Comparison of ENCODE assay signal across 23 cellular contexts in the genomic region with DNA sequence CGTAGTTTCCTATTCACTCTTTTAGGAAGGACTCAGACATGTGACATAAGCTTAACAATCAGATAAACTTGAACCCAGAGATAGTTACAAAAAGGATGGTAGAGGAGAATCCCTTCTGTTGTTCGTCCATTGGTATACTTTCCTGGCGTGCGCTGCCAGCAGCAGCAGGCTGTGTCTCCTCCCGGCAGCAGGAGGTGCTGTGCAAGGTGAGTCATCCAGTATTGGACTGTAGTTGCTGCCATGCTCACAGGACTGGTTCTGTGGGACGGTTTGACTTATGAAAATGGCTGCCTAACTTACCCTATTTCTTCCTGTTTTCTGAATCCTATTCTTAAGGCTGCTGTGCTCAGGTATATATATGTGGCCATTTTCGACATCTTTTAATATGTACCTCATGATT.
DNase-seq lines count a peak whose midpoint lies in the region; ATAC-seq and TF ChIP-seq lines count a peak whose summit lies in the region.
"Had no signal": no experiment of that assay in that cellular context is flagged by ENCODE, and none has a peak within 500 bp of the region (broad histone marks: within the 10 kb centered on the region; RNA-seq: fewer than 3 reads in every experiment).

No MANE protein-coding gene starts in this region.

- no peak for TF ChIP-seq CTCF in WTC11 (IDR thresholded peaks at IDR 0.05)
- no peak for TF ChIP-seq CTCF in ascending aorta (IDR thresholded peaks at IDR 0.05)

- no peaks in the 10 kb centered on the region for H3K27me3 Mint-ChIP-seq in WTC11 (ENCODE audit: low read depth)
- H3K27me3 Mint-ChIP-seq: activated naive CD8-positive, alpha-beta T cell treated with anti-CD3 and anti-CD28 coated beads for 36 hours; naive B cell had no signal

- peak; percentile 94 for ATAC-seq in WTC11
- no peak for ATAC-seq in HG02973 (IDR thresholded peaks at IDR 0.05; ENCODE audit: unreplicated experiment)
- ATAC-seq in HG03108 (IDR thresholded peaks at IDR 0.05; ENCODE audit: unreplicated experiment) = no peak
- ATAC-seq: heart left ventricle, left lobe of liver, upper lobe of right lung had no signal

- H2BK5ac ChIP-seq in mesendoderm (ENCODE audit: low read length) = peak overlapping the region; percentile 67

- H3K36me3 Mint-ChIP-seq in WTC11 = no peaks in the 10 kb centered on the region; the same call in 1 of the 2 replicates
- H3K36me3 Mint-ChIP-seq: activated naive CD8-positive, alpha-beta T cell treated with anti-CD3 and anti-CD28 coated beads for 36 hours; naive B cell had no signal

- CTCF ChIA-PET in WTC11 (lab: Charles Lee) = interaction anchor here (0.9 kb wide), 1 partner anchor 343 kb away, joined by 4 read pairs; no protein-coding TSS in a partner anchor

- no peak overlapping the region for H3K4me3 Mint-ChIP-seq in WTC11
- H3K4me3 Mint-ChIP-seq: activated naive CD8-positive, alpha-beta T cell treated with anti-CD3 and anti-CD28 coated beads for 36 hours; naive B cell had no signal

- intact Hi-C loops in ascending aorta (cut with DNase I) = no loop called here

- peak overlapping the region; percentile 4; the same call in 1 of the 2 replicates for H3K27ac Mint-ChIP-seq in WTC11
- H3K27ac Mint-ChIP-seq: activated naive CD8-positive, alpha-beta T cell treated with anti-CD3 and anti-CD28 coated beads for 36 hours had no signal

- H3K79me2 ChIP-seq in mesendoderm (ENCODE audit: control insufficient read depth, insufficient read depth, low read length) = no peaks in the 10 kb centered on the region

- no peaks in the 10 kb centered on the region for H3K9me3 ChIP-seq in ascending aorta
- H3K9me3 ChIP-seq: upper lobe of right lung had no signal

- H3K9me3 Mint-ChIP-seq in WTC11 = 0 out of 2 replicates have a peak, but pooled peaks cover under 1% of the 10 kb centered on the region

- H3K27me3 ChIP-seq in mesendoderm (ENCODE audit: insufficient read depth, low read length, poor library complexity) (no peaks in the 10 kb centered on the region), ascending aorta (no peaks in the 10 kb centered on the region)
- H3K27me3 ChIP-seq: heart left ventricle, upper lobe of right lung had no signal

- no peak overlapping the region for H3K4ac ChIP-seq in mesendoderm (ENCODE audit: low read depth, low read length)

- POLR2A ChIA-PET in WTC11 (lab: Charles Lee) = no interaction called here

- peak overlapping the region; percentile 60 for H2AK5ac ChIP-seq in mesendoderm (ENCODE audit: low read length)

- H2BK15ac ChIP-seq in mesendoderm (replicated peaks; ENCODE audit: low read depth) = no peak overlapping the region

- no peak overlapping the region for H2BK120ac ChIP-seq in mesendoderm (ENCODE audit: low read depth, low read length)

- DNase-seq in DMS 273 (lab: John Stamatoyannopoulos, UW; ENCODE audit: unreplicated experiment) (peak; percentile 9), DMS 273 treated with DMSO at 0.1 percent for 48 hours (lab: John Stamatoyannopoulos, UW) (no peak), HuH-7 (ENCODE audit: low spot score) (peak; percentile 15), WTC11 (ENCODE audit: low spot score) (peak; percentile 32), mesendoderm (peak; percentile 63), ascending aorta (ENCODE audit: low spot score in 2 of 2) (no peak)
- DNase-seq: 8988T; activated CD4-positive, alpha-beta T cell treated with anti-CD3 and anti-CD28 coated beads, Interleukin-2, amount 50 U/mL, for 1 hour; activated CD8-positive, alpha-beta memory T cell treated with anti-CD3 and anti-CD28 coated beads, Interleukin-2, amount 50 U/mL, for 4 hours; activated naive CD8-positive, alpha-beta T cell treated with anti-CD3 and anti-CD28 coated beads for 36 hours; cerebellar nuclear complex; DND-41; heart left ventricle; naive B cell; NCI-H1694 treated with DMSO at 0.1 percent for 48 hours; NCI-H748 treated with DMSO at 0.1 percent for 48 hours; nucleus accumbens; upper lobe of right lung had no signal

- H4K8ac ChIP-seq in mesendoderm (ENCODE audit: low read depth, low read length) = no peak overlapping the region

- H3K23ac ChIP-seq in mesendoderm (ENCODE audit: low read length) = no peak overlapping the region

- H3K18ac ChIP-seq in mesendoderm (ENCODE audit: low read length) = peak overlapping the region; percentile 52

- no peaks in the 10 kb centered on the region for H3K79me1 ChIP-seq in mesendoderm (ENCODE audit: low read length)

- peak overlapping the region; percentile 61 for H3K56ac ChIP-seq in mesendoderm (ENCODE audit: low read length)

- H4K5ac ChIP-seq in mesendoderm (ENCODE audit: low read length) = no peak overlapping the region

- H3K36me3 ChIP-seq in mesendoderm (ENCODE audit: control insufficient read depth, insufficient read depth, low read length) = no peaks in the 10 kb centered on the region
- no peaks in the 10 kb centered on the region for H3K36me3 ChIP-seq in ascending aorta
- H3K36me3 ChIP-seq: heart left ventricle, upper lobe of right lung had no signal

- H3K4me1 ChIP-seq in mesendoderm (ENCODE audit: control insufficient read depth, low read depth, low read length) (peaks cover 2% of the 10 kb centered on the region), ascending aorta (no peaks in the 10 kb centered on the region)
- H3K4me1 ChIP-seq: heart left ventricle, upper lobe of right lung had no signal

- no peak overlapping the region for H3K4me2 ChIP-seq in mesendoderm (ENCODE audit: low read length)
- H3K4me2 ChIP-seq: KMS-11 had no signal

- H3K4me3 ChIP-seq in mesendoderm (ENCODE audit: low read length) (no peak overlapping the region), ascending aorta (no peak overlapping the region)
- H3K4me3 ChIP-seq: heart left ventricle, upper lobe of right lung had no signal

- WGBS in mesendoderm (ENCODE audit: extremely low coverage, insufficient coverage, low lambda C conversion rate) = no CpG with 5 or more reads among the region's 7 CpGs

- peak overlapping the region; percentile 44 for H3K27ac ChIP-seq in mesendoderm (ENCODE audit: low read depth, low read length)
- no peak overlapping the region for H3K27ac ChIP-seq in ascending aorta
- H3K27ac ChIP-seq: heart left ventricle, KMS-11, RWPE1, upper lobe of right lung had no signal

- H3K9ac ChIP-seq in mesendoderm (ENCODE audit: low read length) = no peak overlapping the region
- H3K9ac ChIP-seq: KMS-11 had no signal

- peaks cover 21% of the 10 kb centered on the region for H3K4me1 Mint-ChIP-seq in WTC11
- H3K4me1 Mint-ChIP-seq: activated naive CD8-positive, alpha-beta T cell treated with anti-CD3 and anti-CD28 coated beads for 36 hours; naive B cell had no signal

TF ChIP-seq in WTC11, 78 proteins besides CTCF, POLR2A, EP300 and RAD21:
- TF ChIP-seq, protein P1, sequence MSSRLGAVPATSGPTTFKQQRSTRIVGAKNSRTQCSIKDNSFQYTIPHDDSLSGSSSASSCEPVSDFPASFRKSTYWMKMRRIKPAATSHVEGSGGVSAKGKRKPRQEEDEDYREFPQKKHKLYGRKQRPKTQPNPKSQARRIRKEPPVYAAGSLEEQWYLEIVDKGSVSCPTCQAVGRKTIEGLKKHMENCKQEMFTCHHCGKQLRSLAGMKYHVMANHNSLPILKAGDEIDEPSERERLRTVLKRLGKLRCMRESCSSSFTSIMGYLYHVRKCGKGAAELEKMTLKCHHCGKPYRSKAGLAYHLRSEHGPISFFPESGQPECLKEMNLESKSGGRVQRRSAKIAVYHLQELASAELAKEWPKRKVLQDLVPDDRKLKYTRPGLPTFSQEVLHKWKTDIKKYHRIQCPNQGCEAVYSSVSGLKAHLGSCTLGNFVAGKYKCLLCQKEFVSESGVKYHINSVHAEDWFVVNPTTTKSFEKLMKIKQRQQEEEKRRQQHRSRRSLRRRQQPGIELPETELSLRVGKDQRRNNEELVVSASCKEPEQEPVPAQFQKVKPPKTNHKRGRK (CRISPR knock-in tag; IDR thresholded peaks at IDR 0.05; ENCODE audit: borderline replicate concordance) = 0 out of 2 replicates have a peak, but pooled peaks have one; percentile 21
- no peak for TF ChIP-seq ZNF219 (CRISPR knock-in tag; IDR thresholded peaks at IDR 0.05; ENCODE audit: borderline replicate concordance)

Comparison
In these comparisons a context has a peak if more than half of its experiments do, and no peak if none do; other contexts are left out.
1. DNase-seq: peak in DMS 273 (single experiment), HuH-7 (single experiment), WTC11 (single experiment) and mesendoderm (single experiment); none in DMS 273 treated with DMSO at 0.1 percent for 48 hours (single experiment) and ascending aorta (0 of 2).